Comparison of ENCODE assay signal across 10 cellular contexts in the genomic region with DNA sequence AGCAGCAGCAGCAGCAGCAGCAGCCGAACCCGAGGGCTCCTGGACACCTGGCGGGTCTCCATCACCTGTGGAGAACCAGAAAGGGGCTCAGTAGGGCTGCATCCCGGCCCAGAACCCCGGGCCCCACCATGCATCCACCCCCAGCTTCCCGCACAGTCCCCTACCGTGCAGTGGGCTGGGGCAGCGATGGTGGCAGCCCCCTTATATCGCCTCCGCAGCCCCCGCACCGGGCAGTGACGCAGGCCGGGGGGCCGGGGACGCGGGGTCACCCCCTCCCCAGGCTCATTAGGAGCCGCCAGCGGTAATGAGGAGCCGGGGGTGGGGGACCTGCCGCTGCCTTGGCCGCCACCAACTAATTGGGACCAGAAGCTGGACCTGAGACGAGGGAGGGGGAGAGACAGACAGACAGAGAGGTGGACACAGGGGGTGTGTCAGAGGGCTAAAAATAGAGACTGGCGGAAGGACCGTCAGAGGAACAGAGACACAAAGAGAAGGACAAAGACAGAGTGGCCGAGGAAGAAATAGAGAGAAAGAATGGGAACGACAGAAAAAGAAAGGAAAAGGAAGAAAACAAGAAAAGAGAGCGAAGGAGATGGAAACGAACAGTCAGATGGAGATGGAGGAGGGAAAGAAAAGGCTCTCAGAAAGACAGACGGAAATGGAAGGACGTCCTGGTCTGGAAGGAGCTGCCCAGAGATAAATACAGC. TPM values are rescaled to one million over a fixed set of nuclear protein-coding genes. Genes with fewer than 3 reads are reported as not detected.
DNase-seq lines count a peak whose midpoint lies in the region; ATAC-seq and TF ChIP-seq lines count a peak whose summit lies in the region.
"Had no signal": no experiment of that assay in that cellular context is flagged by ENCODE, and none has a peak within 500 bp of the region (broad histone marks: within the 10 kb centered on the region; RNA-seq: fewer than 3 reads in every experiment).

A gene with protein sequence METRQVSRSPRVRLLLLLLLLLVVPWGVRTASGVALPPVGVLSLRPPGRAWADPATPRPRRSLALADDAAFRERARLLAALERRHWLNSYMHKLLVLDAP (minus strand): TSS at position 164 of the 707 bp plus-strand sequence. CDS start 102 bp downstream, at position 62.

- peaks cover 22% of the 10 kb centered on the region for H3K4me1 Mint-ChIP-seq in endodermal cell

- H3K4me3 Mint-ChIP-seq in endodermal cell = peak within 1 kb of the TSS; percentile 41

- no peak within 1 kb of the TSS for H3K27ac Mint-ChIP-seq in endodermal cell

- DNase-seq in NT2/D1 (ENCODE audit: low read depth, low spot score) (no peak), endodermal cell (no peak), osteoblast (ENCODE audit: insufficient read length, low spot score, missing footprints) (peak; percentile 82), HUDEP-2 (lab: John Stamatoyannopoulos, UW; ENCODE audit: unreplicated experiment in 76 of 76) (no peak), DMS53 (lab: John Stamatoyannopoulos, UW) (no peak), OCI-M1 (lab: John Stamatoyannopoulos, UW) (no peak)
- DNase-seq: activated CD4-positive, alpha-beta T cell treated with anti-CD3 and anti-CD28 coated beads for 4 hours; small intestine had no signal

- no peaks in the 10 kb centered on the region for H3K79me2 ChIP-seq in osteoblast (ENCODE audit: insufficient read depth, low read length)

- no peak for ATAC-seq in esophagus mucosa

- H3K4me1 ChIP-seq in ES-I3 (ENCODE audit: insufficient read depth, low read length) = peaks cover 17% of the 10 kb centered on the region; the same call in 1 of the 2 replicates
- H3K4me1 ChIP-seq in NT2/D1 (ENCODE audit: insufficient read depth, insufficient read length) = peaks cover 11% of the 10 kb centered on the region
- H3K4me1 ChIP-seq in endodermal cell (ENCODE audit: control insufficient read depth, insufficient read depth, low read length) = no peaks in the 10 kb centered on the region
- H3K4me1 ChIP-seq in osteoblast (ENCODE audit: insufficient read depth, low read length) = no peaks in the 10 kb centered on the region

- no peaks in the 10 kb centered on the region for H3K36me3 Mint-ChIP-seq in endodermal cell (ENCODE audit: low read depth)

- H2AFZ ChIP-seq in osteoblast (ENCODE audit: low read length) = no peak within 1 kb of the TSS

- H3K4me2 ChIP-seq in osteoblast (ENCODE audit: insufficient read depth, low read length) = peak within 1 kb of the TSS; percentile 48

- H3K9me3 ChIP-seq in ES-I3 (ENCODE audit: control insufficient read depth, insufficient read depth, low read length) (no peaks in the 10 kb centered on the region), NT2/D1 (ENCODE audit: insufficient read depth, low read length) (no peaks in the 10 kb centered on the region), endodermal cell (ENCODE audit: control insufficient read depth, low read length) (no peaks in the 10 kb centered on the region), osteoblast (ENCODE audit: low read depth, low read length) (no peaks in the 10 kb centered on the region)

- H3K27ac ChIP-seq in endodermal cell (ENCODE audit: low read depth, low read length) = no peak within 1 kb of the TSS
- no peak within 1 kb of the TSS for H3K27ac ChIP-seq in osteoblast (ENCODE audit: low read depth, low read length)

- H3K9ac ChIP-seq in ES-I3 (ENCODE audit: low read depth, low read length) (peak within 1 kb of the TSS; percentile 53; the same call in 1 of the 2 replicates), NT2/D1 (ENCODE audit: insufficient read length, low read depth) (peak within 1 kb of the TSS; percentile 61), endodermal cell (ENCODE audit: extremely low read depth, low read length, poor library complexity, severe bottlenecking) (no peak within 1 kb of the TSS)

- H3K9me3 Mint-ChIP-seq in endodermal cell = no peaks in the 10 kb centered on the region

- H3K36me3 ChIP-seq in ES-I3 (ENCODE audit: insufficient read depth, low read length) (no peaks in the 10 kb centered on the region), NT2/D1 (ENCODE audit: insufficient read depth, insufficient read length, low read length) (no peaks in the 10 kb centered on the region), endodermal cell (ENCODE audit: control insufficient read depth, insufficient read depth, low read length) (no peaks in the 10 kb centered on the region), osteoblast (ENCODE audit: insufficient read depth, low read length) (no peaks in the 10 kb centered on the region)

- H4K20me1 ChIP-seq in osteoblast (ENCODE audit: insufficient read depth, low read length) = peaks cover 3% of the 10 kb centered on the region

- H3K27me3 ChIP-seq in NT2/D1 (ENCODE audit: insufficient read depth, insufficient read length) (peaks cover 64% of the 10 kb centered on the region), endodermal cell (ENCODE audit: control insufficient read depth, insufficient read depth, low read length, poor library complexity, severe bottlenecking) (peaks cover 100% of the 10 kb centered on the region), osteoblast (ENCODE audit: insufficient read depth, low read length) (peaks cover 95% of the 10 kb centered on the region)

- H3K27me3 Mint-ChIP-seq in endodermal cell (ENCODE audit: insufficient read depth) = peaks cover 98% of the 10 kb centered on the region

- TF ChIP-seq CTCF in endodermal cell (conservative IDR thresholded peaks at IDR 0.05) = no peak
- no peak for TF ChIP-seq CTCF in osteoblast (IDR thresholded peaks at IDR 0.05; ENCODE audit: extremely low read depth, low read depth, low read length)

- 20 to 30% methylated on average over 8 to 31 of the region's 31 CpGs for WGBS in endodermal cell (ENCODE audit: insufficient coverage in 1 of 2, insufficient read length in 1 of 2), 2 experiments

- peak within 1 kb of the TSS; percentile 21 for H3K4me3 ChIP-seq in NT2/D1 (ENCODE audit: insufficient read length, low read depth)
- peak within 1 kb of the TSS; percentile 69 for H3K4me3 ChIP-seq in endodermal cell (ENCODE audit: low read length)
- peak within 1 kb of the TSS; percentile 22 for H3K4me3 ChIP-seq in osteoblast (ENCODE audit: insufficient read depth, low read length)

RNA-seq across cellular contexts. Expression of the gene that starts here (rescaled TPM):
- total RNA-seq in endodermal cell (not detected), osteoblast (not detected in 2 replicates), esophagus mucosa (not detected)
- polyA plus RNA-seq in endodermal cell (2013, experiment 1 of 2) = 0.64 TPM
- 0.79 TPM for polyA plus RNA-seq in endodermal cell (2013, experiment 2 of 2)
- polyA plus RNA-seq: small intestine had no signal

Comparison
In these comparisons a context has a peak if more than half of its experiments do, and no peak if none do; other contexts are left out.
1. Peak in DNase-seq, H3K4me3 ChIP-seq and H3K4me2 ChIP-seq in osteoblast; RNA of the gene not detected or under 1 TPM.